In genomic region chr1:54348700-54349021, GRCh38 we compare ENCODE assay signal across 13 cellular contexts. TPM values are rescaled to one million over a fixed set of nuclear protein-coding genes. Genes with fewer than 3 reads are reported as not detected.
DNase-seq lines count a peak whose midpoint lies in the region; ATAC-seq and TF ChIP-seq lines count a peak whose summit lies in the region.
"Had no signal": no experiment of that assay in that cellular context is flagged by ENCODE, and none has a peak within 500 bp of the region (broad histone marks: within the 10 kb centered on the region; RNA-seq: fewer than 3 reads in every experiment).

No MANE protein-coding gene starts in this region.

- H3K9me3 ChIP-seq in CD8-positive, alpha-beta T cell (ENCODE audit: low read length) = no peaks in the 10 kb centered on the region
- no peaks in the 10 kb centered on the region for H3K9me3 ChIP-seq in hepatocyte (ENCODE audit: low read depth)
- H3K9me3 ChIP-seq in trophoblast cell (ENCODE audit: insufficient read depth, low read depth, low read length) = peaks cover 1% of the 10 kb centered on the region

- ATAC-seq in CD8-positive, alpha-beta T cell = no peak
- ATAC-seq: GM12878, K562, Right ventricle myocardium inferior had no signal

- no peak overlapping the region for H3K14ac ChIP-seq in trophoblast cell (ENCODE audit: low read length)

- H3K36me3 Mint-ChIP-seq in CD8-positive, alpha-beta T cell = peaks cover 24% of the 10 kb centered on the region

- WGBS in hepatocyte (ENCODE audit: low lambda C conversion rate, missing lambda C conversion rate) = 87% methylated on average over 5 of the region's 5 CpGs
- no CpG with 5 or more reads among the region's 5 CpGs for WGBS in trophoblast cell (ENCODE audit: extremely low coverage, insufficient coverage, insufficient read length)

- peak overlapping the region; percentile 44 for H3K4me2 ChIP-seq in hepatocyte
- no peak overlapping the region for H3K4me2 ChIP-seq in trophoblast cell (ENCODE audit: low read length)
- H3K4me2 ChIP-seq: PC-9 had no signal

- no peaks in the 10 kb centered on the region for H3K9me3 Mint-ChIP-seq in CD8-positive, alpha-beta T cell

- peak overlapping the region; percentile 34 for H3K18ac ChIP-seq in trophoblast cell (ENCODE audit: low read length)

- no peak overlapping the region for H3K23ac ChIP-seq in trophoblast cell (ENCODE audit: low read length)

- no peaks in the 10 kb centered on the region for H3K9me2 ChIP-seq in hepatocyte (replicated peaks; ENCODE audit: insufficient read depth)

- peaks cover 58% of the 10 kb centered on the region for H4K20me1 ChIP-seq in hepatocyte (ENCODE audit: insufficient read depth, poor library complexity, severe bottlenecking)

- CTCF ChIA-PET in CD8-positive, alpha-beta T cell (lab: Charles Lee) = interaction anchor here (0.7 to 1.5 kb wide), 2 partner anchors 10 to 14 kb away, joined by 3 read pairs; no protein-coding TSS in a partner anchor

- H3K27ac Mint-ChIP-seq in CD8-positive, alpha-beta T cell = peak overlapping the region; percentile 22

- H3K9ac ChIP-seq in trophoblast cell (ENCODE audit: low read length) = no peak overlapping the region

- peaks cover 62% of the 10 kb centered on the region for H3K4me1 Mint-ChIP-seq in CD8-positive, alpha-beta T cell (ENCODE audit: low read depth)

- POLR2A ChIA-PET in CD8-positive, alpha-beta T cell (lab: Charles Lee) = no interaction called here

- H3K36me3 ChIP-seq in CD8-positive, alpha-beta T cell (ENCODE audit: insufficient read depth, low read length) = no peaks in the 10 kb centered on the region
- H3K36me3 ChIP-seq in hepatocyte (replicated peaks; ENCODE audit: insufficient read depth, low read depth) (no peaks in the 10 kb centered on the region), trophoblast cell (ENCODE audit: control insufficient read depth in 1 of 2, insufficient read depth in 2 of 2, low read length in 2 of 2) (peaks cover 10 to 20% of the 10 kb centered on the region in 2 experiments)

- H2BK12ac ChIP-seq in trophoblast cell (ENCODE audit: low read length) = no peak overlapping the region

- no peak for DNase-seq in CD8-positive, alpha-beta T cell
- DNase-seq in hepatocyte (ENCODE audit: low spot score) (no peak), trophoblast cell (no peak), KG1 (lab: John Stamatoyannopoulos, UW) (no peak), RKO (ENCODE audit: low spot score) (no peak), NCI-H748 (lab: John Stamatoyannopoulos, UW; ENCODE audit: unreplicated experiment) (no peak)
- DNase-seq: NCI-H1092 treated with DMSO at 0.1 percent for 48 hours, NCI-H1694 treated with DMSO at 0.1 percent for 48 hours, PC-9 had no signal

- no peak overlapping the region for H4K12ac ChIP-seq in trophoblast cell (ENCODE audit: low read depth, low read length)

- H3K79me1 ChIP-seq in trophoblast cell (ENCODE audit: low read length) = no peaks in the 10 kb centered on the region

- no peak overlapping the region for H2BK120ac ChIP-seq in trophoblast cell (ENCODE audit: insufficient read depth, low read length, poor library complexity)

- H3K4ac ChIP-seq in trophoblast cell (ENCODE audit: low read depth, low read length) = no peak overlapping the region

- no peak overlapping the region for H4K91ac ChIP-seq in trophoblast cell (ENCODE audit: low read depth, low read length)

- no peak overlapping the region for H4K8ac ChIP-seq in trophoblast cell (ENCODE audit: low read depth, low read length)

- no peaks in the 10 kb centered on the region for H3K27me3 ChIP-seq in CD8-positive, alpha-beta T cell (ENCODE audit: insufficient read depth, low read length)
- H3K27me3 ChIP-seq in hepatocyte = no peaks in the 10 kb centered on the region
- H3K27me3 ChIP-seq in trophoblast cell (ENCODE audit: insufficient read depth, low read length) = no peaks in the 10 kb centered on the region

- H3K27ac ChIP-seq in CD8-positive, alpha-beta T cell (ENCODE audit: low read depth, low read length) = no peak overlapping the region
- H3K27ac ChIP-seq in VCaP = peak overlapping the region; percentile 92
- peak overlapping the region; percentile 82 for H3K27ac ChIP-seq in hepatocyte
- H3K27ac ChIP-seq in trophoblast cell (ENCODE audit: low read depth, low read length) = no peak overlapping the region
- H3K27ac ChIP-seq: PC-9 had no signal

- H3K79me2 ChIP-seq in hepatocyte (peaks cover 90% of the 10 kb centered on the region), trophoblast cell (ENCODE audit: control insufficient read depth, insufficient read depth, low read length, poor library complexity) (peaks cover 1% of the 10 kb centered on the region)

- peaks cover 31% of the 10 kb centered on the region for H3K4me1 ChIP-seq in CD8-positive, alpha-beta T cell (ENCODE audit: insufficient read depth, low read length)
- peaks cover 6% of the 10 kb centered on the region for H3K4me1 ChIP-seq in hepatocyte (ENCODE audit: insufficient read depth)
- peaks cover 7 to 12% of the 10 kb centered on the region in 2 experiments for H3K4me1 ChIP-seq in trophoblast cell (ENCODE audit: control insufficient read depth in 1 of 2, insufficient read depth in 2 of 2, low read length in 2 of 2)

- H2AFZ ChIP-seq in hepatocyte (no peak overlapping the region), trophoblast cell (ENCODE audit: insufficient read depth, low read length, poor library complexity) (no peak overlapping the region)
- H2AFZ ChIP-seq: PC-9 had no signal

- no peaks in the 10 kb centered on the region for H3K27me3 Mint-ChIP-seq in CD8-positive, alpha-beta T cell (ENCODE audit: low read depth)

- intact Hi-C loops in CD8-positive, alpha-beta T cell (cut with DNase I, micrococcal nuclease) = no loop called here

- no peak overlapping the region for H2AK5ac ChIP-seq in trophoblast cell (ENCODE audit: low read length)

- no peak overlapping the region for H3K4me3 ChIP-seq in CD8-positive, alpha-beta T cell (ENCODE audit: low read depth, low read length)
- no peak overlapping the region for H3K4me3 ChIP-seq in hepatocyte
- no peak overlapping the region for H3K4me3 ChIP-seq in trophoblast cell (ENCODE audit: low read depth, low read length)
- H3K4me3 ChIP-seq: GM12878, K562, PC-9 had no signal

- no peak for TF ChIP-seq CTCF in CD8-positive, alpha-beta T cell (IDR thresholded peaks at IDR 0.05)
- no peak for TF ChIP-seq CTCF in VCaP (conservative IDR thresholded peaks at IDR 0.05)
- no peak for TF ChIP-seq CTCF in hepatocyte (IDR thresholded peaks at IDR 0.05; ENCODE audit: poor library complexity)

- H2BK5ac ChIP-seq in trophoblast cell (ENCODE audit: low read depth, low read length, poor library complexity) = no peak overlapping the region

- no peak overlapping the region for H3K4me3 Mint-ChIP-seq in CD8-positive, alpha-beta T cell

RNA-seq across cellular contexts. Expression of gene SSBP3, which starts 57.5 kb away (rescaled TPM):
- total RNA-seq in CD8-positive, alpha-beta T cell = 10 to 100 TPM; 41.5 to 47.7 TPM
- total RNA-seq in hepatocyte = 27.1 and 47.2 TPM in 2 replicates
- 23.8 and 25.8 TPM in 2 replicates for polyA plus RNA-seq in hepatocyte
- polyA plus RNA-seq in trophoblast cell (2013) = 137 and 143 TPM in 2 replicates

Comparison
In these comparisons a context has a peak if more than half of its experiments do, and no peak if none do; other contexts are left out.
1. H3K27ac ChIP-seq: peak in VCaP (single experiment) and hepatocyte (single experiment); none in CD8-positive, alpha-beta T cell (single experiment) and trophoblast cell (single experiment).